ENCODE assay signal across 8 cellular contexts in genomic region chr3:23805228-23805880, GRCh38. TPM values are rescaled to one million over a fixed set of nuclear protein-coding genes. Genes with fewer than 3 reads are reported as not detected.
DNase-seq lines count a peak whose midpoint lies in the region; ATAC-seq and TF ChIP-seq lines count a peak whose summit lies in the region.

No MANE protein-coding gene starts in this region.

- no peaks in the 10 kb centered on the region for H3K9me2 ChIP-seq in GM23248 (ENCODE audit: insufficient read depth)

- H2AFZ ChIP-seq in GM23248: peak overlapping the region; percentile 93

- peaks cover 40% of the 10 kb centered on the region for H3F3A ChIP-seq in GM23248 (ENCODE audit: insufficient read depth)

- H3K27me3 ChIP-seq in GM23248 (replicated peaks; ENCODE audit: insufficient read depth) (no peaks in the 10 kb centered on the region), SJSA1 (replicated peaks) (no peaks in the 10 kb centered on the region)

- no peak for DNase-seq in GM23248
- peak in 1 of 2 experiments; percentile 10 for DNase-seq in SJSA1 (ENCODE audit: low read depth in 1 of 2, low spot score in 2 of 2)
- no peak for DNase-seq in fibroblast of villous mesenchyme (ENCODE audit: low read depth)
- DNase-seq in skeletal muscle cell (ENCODE audit: low read depth): no peak

- peak overlapping the region; percentile 49 for H3K4me2 ChIP-seq in GM23248 (ENCODE audit: unreplicated experiment)

- ATAC-seq in HG03565 (IDR thresholded peaks at IDR 0.05; ENCODE audit: unreplicated experiment): no peak
- no peak for ATAC-seq in HG03342 (IDR thresholded peaks at IDR 0.05; ENCODE audit: unreplicated experiment)
- ATAC-seq in HG02588 (IDR thresholded peaks at IDR 0.05; ENCODE audit: unreplicated experiment): no peak
- ATAC-seq in HG02981 (IDR thresholded peaks at IDR 0.05; ENCODE audit: unreplicated experiment): no peak

- H3K9ac ChIP-seq in GM23248: peak overlapping the region; percentile 83

- no peaks in the 10 kb centered on the region for H3K9me3 ChIP-seq in GM23248 (ENCODE audit: low read depth)
- H3K9me3 ChIP-seq in SJSA1 (replicated peaks): no peaks in the 10 kb centered on the region

- H3K4me3 ChIP-seq in GM23248 (peak overlapping the region; percentile 81), SJSA1 (peak overlapping the region; percentile 63), fibroblast of villous mesenchyme (ENCODE audit: low read depth, low read length) (peak overlapping the region; percentile 80), skeletal muscle cell (ENCODE audit: low read depth, low read length) (peak overlapping the region; percentile 76)

- in situ Hi-C loops in GM23248 (cut with MboI): no loop called here

- WGBS in GM23248 (ENCODE audit: low coverage in 1 of 2, low lambda C conversion rate in 2 of 2, missing lambda C conversion rate in 2 of 2), 2 experiments: 21 to 22% methylated on average over 19 to 21 of the region's 21 CpGs

- H3K27ac ChIP-seq in GM23248: no peak overlapping the region
- H3K27ac ChIP-seq in SJSA1: no peak overlapping the region

- no peaks in the 10 kb centered on the region for H4K20me1 ChIP-seq in GM23248 (ENCODE audit: insufficient read depth)

- peaks cover 17% of the 10 kb centered on the region for H3K4me1 ChIP-seq in GM23248 (ENCODE audit: insufficient read depth)
- H3K4me1 ChIP-seq in SJSA1 (replicated peaks): peaks cover 5% of the 10 kb centered on the region

- TF ChIP-seq CTCF in fibroblast of villous mesenchyme (IDR thresholded peaks at IDR 0.05; ENCODE audit: insufficient read depth, low read depth, low read length): peak; percentile 7

- peaks cover 33% of the 10 kb centered on the region for H3K79me2 ChIP-seq in GM23248 (ENCODE audit: insufficient read depth)

- H3K36me3 ChIP-seq in GM23248 (ENCODE audit: low read depth) (no peaks in the 10 kb centered on the region), SJSA1 (peaks cover 22% of the 10 kb centered on the region)

RNA-seq across cellular contexts. Expression of gene UBE2E1, which starts 0.4 kb away (rescaled TPM):
- total RNA-seq in GM23248 (2014; rRNA removed; shearing (Covaris generic)): 49.3 and 65.3 TPM in 2 replicates
- 9.0 and 10.1 TPM in 2 replicates for polyA plus RNA-seq in GM23248 (2016; fragmentation: Nextera tagmentation; extraction: Ambion mirVana)
- 55.0 and 112 TPM in 2 replicates for total RNA-seq in SJSA1 (2014; rRNA removed; shearing (Covaris generic))
- 62.2 and 69.5 TPM in 2 replicates for total RNA-seq in fibroblast of villous mesenchyme
